In the genomic region with DNA sequence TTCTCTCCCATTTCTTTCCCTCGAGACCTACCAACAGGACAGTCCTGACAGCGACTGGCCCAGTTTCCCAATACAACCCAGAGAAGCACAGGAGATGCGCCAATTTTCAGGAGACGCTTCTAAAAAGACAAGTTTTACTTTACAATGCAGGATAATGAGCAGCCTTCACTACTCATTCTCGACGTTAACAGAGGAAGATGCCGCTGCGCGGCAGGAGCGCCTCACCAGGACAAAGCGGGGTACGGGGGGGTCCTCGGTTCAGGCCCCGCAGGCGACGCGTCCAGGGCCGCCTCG, we compare ENCODE assay signal across 7 cellular contexts. TPM values are rescaled to one million over a fixed set of nuclear protein-coding genes. Genes with fewer than 3 reads are reported as not detected.
A peak's percentile ranks its signal among the peaks of the same experiment; 100 is the strongest.
DNase-seq lines count a peak whose midpoint lies in the region; ATAC-seq and TF ChIP-seq lines count a peak whose summit lies in the region.

No MANE protein-coding gene starts in this region.

- TF ChIP-seq CTCF in GM12864 (IDR thresholded peaks at IDR 0.05; ENCODE audit: low read depth, low read length, missing control alignments) (no peak), KMS-11 (conservative IDR thresholded peaks at IDR 0.05; ENCODE audit: low read depth, low read length) (no peak)

- H3K79me2 ChIP-seq in KMS-11 (ENCODE audit: insufficient read depth, low read depth) = no peaks in the 10 kb centered on the region; the same call in 1 of the 2 replicates

- 1% methylated on average over 19 of the region's 19 CpGs for WGBS in urinary bladder

- ATAC-seq in GM21529 (IDR thresholded peaks at IDR 0.05; ENCODE audit: unreplicated experiment) = peak; percentile 28

- no peaks in the 10 kb centered on the region for H4K20me1 ChIP-seq in KMS-11 (ENCODE audit: insufficient read depth)

- no peaks in the 10 kb centered on the region for H3K27me3 ChIP-seq in KMS-11 (ENCODE audit: insufficient read depth, low read depth)

- H3K36me3 ChIP-seq in KMS-11 (ENCODE audit: insufficient read depth) (no peaks in the 10 kb centered on the region), urinary bladder (ENCODE audit: insufficient read depth) (peaks cover 1% of the 10 kb centered on the region)

- H3K4me3 ChIP-seq in GM12864 (ENCODE audit: low read depth, low read length) (peak overlapping the region; percentile 74), KMS-11 (IDR thresholded peaks at IDR 0.05; ENCODE audit: insufficient read depth, low read depth, low read length) (no peak overlapping the region), urinary bladder (ENCODE audit: low read depth, low read length) (peak overlapping the region; percentile 80)

- H3K4me2 ChIP-seq in KMS-11 = peak overlapping the region; percentile 67

- peak overlapping the region; percentile 47; the same call in 1 of the 2 replicates for H2AFZ ChIP-seq in KMS-11 (ENCODE audit: low read depth)

- H3K9ac ChIP-seq in KMS-11 = peak overlapping the region; percentile 35; the same call in 1 of the 2 replicates

- H3K27ac ChIP-seq in KMS-11 = no peak overlapping the region
- peak overlapping the region; percentile 44 for H3K27ac ChIP-seq in caudate nucleus (ENCODE audit: low read depth, low read length)
- H3K27ac ChIP-seq in urinary bladder (ENCODE audit: low read depth) = peak overlapping the region; percentile 41

- DNase-seq in GM12864 (ENCODE audit: low read depth) (no peak), caudate nucleus (lab: John Stamatoyannopoulos, UW) (peak in 8 of 61 donors; percentile 1 to 38 (median 16)), lung microvascular endothelial cell (ENCODE audit: low read depth in 2 of 2) (peak; percentile 3 to 16), NCI-H774 (lab: John Stamatoyannopoulos, UW) (no peak)

- peaks cover 31% of the 10 kb centered on the region for H3K4me1 ChIP-seq in KMS-11 (ENCODE audit: low read depth, poor library complexity, severe bottlenecking)
- H3K4me1 ChIP-seq in urinary bladder (ENCODE audit: insufficient read depth) = no peaks in the 10 kb centered on the region

RNA-seq across cellular contexts. Expression of gene BCLAF3, which starts 0.7 kb away (rescaled TPM):
- 2.2 and 3.6 TPM in 2 replicates for total RNA-seq in lung microvascular endothelial cell
- total RNA-seq in urinary bladder = 25.6 TPM
- 3.8 TPM for polyA plus RNA-seq in urinary bladder

Comparison
In these comparisons a context has a peak if more than half of its experiments do, and no peak if none do; other contexts are left out.
1. DNase-seq: peak in lung microvascular endothelial cell (2 of 2); none in GM12864 (single experiment) and NCI-H774 (single experiment).